2 cellular contexts compared by ENCODE assay signal in the genomic region with DNA sequence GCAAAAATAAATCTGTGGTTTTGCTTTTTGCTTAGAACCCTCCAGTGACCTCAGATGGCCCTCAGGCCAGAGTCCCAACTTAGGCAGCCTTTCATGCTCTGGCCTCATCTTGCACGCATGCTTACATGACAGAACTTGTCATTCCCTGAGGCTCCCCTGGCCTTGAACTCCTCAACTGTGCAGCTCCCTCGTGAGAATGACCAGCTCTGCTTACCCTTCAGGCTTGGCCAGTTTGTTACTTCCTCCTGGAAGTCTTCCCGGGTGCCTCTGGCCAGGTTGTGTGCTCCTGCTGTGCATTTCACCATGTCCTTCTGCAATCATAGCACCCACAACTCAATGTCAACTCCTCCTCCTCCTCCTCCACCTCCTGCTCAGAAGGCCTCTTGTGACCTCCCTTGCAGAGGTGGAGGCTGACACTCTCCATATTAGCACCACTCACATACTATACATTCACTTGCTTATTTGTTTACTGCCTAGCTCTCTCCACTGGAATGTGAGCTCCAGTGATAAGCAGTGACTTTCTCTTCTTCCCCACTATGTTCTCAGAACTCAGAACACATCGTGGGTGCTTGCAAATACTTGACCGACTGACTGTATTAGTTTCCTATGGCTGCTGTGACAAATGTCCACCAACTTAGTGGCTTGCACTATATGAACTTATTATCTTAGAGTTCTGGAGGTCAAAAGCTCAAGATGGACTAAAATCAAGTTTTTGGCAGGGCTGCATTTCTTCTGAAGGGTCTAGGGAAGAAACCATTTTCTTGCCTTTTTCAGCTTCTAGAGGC.
TF ChIP-seq lines count a peak whose summit lies in the region.

No MANE protein-coding gene starts in this region.

TF ChIP-seq in IMR-90, 13 proteins besides CTCF, POLR2A, EP300 and RAD21:
- TF ChIP-seq MXI1 (IDR thresholded peaks at IDR 0.05; ENCODE audit: borderline replicate concordance, low read depth, low read length) (no peak), RCOR1 (IDR thresholded peaks at IDR 0.05; ENCODE audit: insufficient replicate concordance, low read length) (no peak), SMC3 (IDR thresholded peaks at IDR 0.05; ENCODE audit: low read depth, low read length) (no peak), CHD1 (IDR thresholded peaks at IDR 0.05; ENCODE audit: low read depth, low read length) (no peak), MAFK (IDR thresholded peaks at IDR 0.05; ENCODE audit: low read depth, low read length) (no peak), RFX5 (IDR thresholded peaks at IDR 0.05; ENCODE audit: low read depth, low read length) (no peak)
TF ChIP-seq in IMR-90: peak in this region for 0.

TF ChIP-seq in K562, 482 proteins besides CTCF, POLR2A, EP300 and RAD21:
- TF ChIP-seq PRMT5 (CRISPR knock-in tag; IDR thresholded peaks at IDR 0.05) (no peak), ZNF12 (CRISPR knock-in tag; IDR thresholded peaks at IDR 0.05) (peak; percentile 91), POLR2AphosphoS2 (IDR thresholded peaks at IDR 0.05; ENCODE audit: low read length) (no peak), TEAD4 (IDR thresholded peaks at IDR 0.05; ENCODE audit: low read length) (0 out of 2 replicates have a peak, but pooled peaks have one; percentile 15), TEAD4 (CRISPR knock-in tag; IDR thresholded peaks at IDR 0.05; ENCODE audit: borderline replicate concordance) (no peak), CBFA2T3 (IDR thresholded peaks at IDR 0.05) (0 out of 2 replicates have a peak, but pooled peaks have one; percentile 24), KDM1A (IDR thresholded peaks at IDR 0.05) (peak in 1 of 2 experiments; percentile 62; a peak in 2 of 4 replicates), ZKSCAN1 (IDR thresholded peaks at IDR 0.05; ENCODE audit: low read depth, low read length) (no peak), CHD2 (IDR thresholded peaks at IDR 0.05; ENCODE audit: low read depth, low read length) (no peak), EGR1 (conservative IDR thresholded peaks at IDR 0.05) (peak; percentile 37; the same call in 1 of the 2 replicates), ZFP36 (IDR thresholded peaks at IDR 0.05; ENCODE audit: low read depth, low read length, partially characterized antibody) (peak; percentile 89), ARID1B (IDR thresholded peaks at IDR 0.05) (peak; percentile 9; the same call in 1 of the 2 replicates)
TF ChIP-seq in K562: peak in this region for 7.
